18 cellular contexts compared by ENCODE assay signal in the genomic region with DNA sequence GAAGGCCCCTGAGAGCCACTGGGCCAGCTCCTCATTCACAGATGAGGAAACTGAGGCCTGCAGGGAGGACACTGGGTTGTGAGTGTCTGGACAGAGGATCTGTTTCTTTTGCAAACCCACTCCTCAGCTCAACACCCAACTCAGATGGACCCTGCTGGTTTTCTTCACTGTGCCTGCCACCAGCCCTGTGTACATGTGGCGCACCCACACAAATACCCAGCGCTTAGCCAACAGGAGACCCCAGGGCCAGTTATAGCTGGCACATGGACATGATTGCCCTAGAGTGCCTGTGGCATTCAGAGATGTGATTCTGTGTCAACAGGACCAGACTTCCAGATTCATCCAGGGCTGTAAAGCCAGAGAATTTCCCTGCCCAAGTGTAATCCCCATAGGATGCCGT. TPM values are rescaled to one million over a fixed set of nuclear protein-coding genes. Genes with fewer than 3 reads are reported as not detected.
DNase-seq lines count a peak whose midpoint lies in the region; ATAC-seq and TF ChIP-seq lines count a peak whose summit lies in the region.
"Had no signal": no experiment of that assay in that cellular context is flagged by ENCODE, and none has a peak within 500 bp of the region (broad histone marks: within the 10 kb centered on the region; RNA-seq: fewer than 3 reads in every experiment).

No MANE protein-coding gene starts in this region.

- no peak for TF ChIP-seq EP300 in SK-N-SH (IDR thresholded peaks at IDR 0.05; ENCODE audit: borderline replicate concordance in 1 of 2, low read depth in 1 of 2, low read length in 1 of 2)

- H3K4me2 ChIP-seq in SK-N-SH (peak overlapping the region; percentile 1; the same call in 1 of the 2 replicates), mesendoderm (ENCODE audit: low read length) (no peak overlapping the region), smooth muscle cell (no peak overlapping the region)

- intact Hi-C loops in esophagus squamous epithelium (cut with DNase I) = no loop called here

- H3K36me3 ChIP-seq in SK-N-SH (replicated peaks in 1 of 2; ENCODE audit: control insufficient read depth in 1 of 2, insufficient read depth in 2 of 2, low read length in 1 of 2) = peaks cover 0 to 7% of the 10 kb centered on the region in 2 experiments
- H3K36me3 ChIP-seq in esophagus squamous epithelium = no peaks in the 10 kb centered on the region
- H3K36me3 ChIP-seq in mesendoderm (ENCODE audit: control insufficient read depth, insufficient read depth, low read length) = no peaks in the 10 kb centered on the region
- H3K36me3 ChIP-seq in subcutaneous abdominal adipose tissue (ENCODE audit: control insufficient read depth in 5 of 5, insufficient read depth in 5 of 5, low read length in 5 of 5) = no peaks in the 10 kb centered on the region
- no peaks in the 10 kb centered on the region for H3K36me3 ChIP-seq in smooth muscle cell (ENCODE audit: low read depth)

- no peak overlapping the region for H3K9ac ChIP-seq in SK-N-SH
- H3K9ac ChIP-seq in mesendoderm (ENCODE audit: low read length) = no peak overlapping the region
- peak overlapping the region in 1 of 5 donors; percentile 33 for H3K9ac ChIP-seq in subcutaneous abdominal adipose tissue (ENCODE audit: low read length in 5 of 5)
- H3K9ac ChIP-seq in smooth muscle cell (ENCODE audit: low read depth) = no peak overlapping the region

- TF ChIP-seq POLR2A in esophagus squamous epithelium (IDR thresholded peaks at IDR 0.05) = no peak

- H3K9me3 ChIP-seq in SK-N-SH = no peaks in the 10 kb centered on the region
- H3K9me3 ChIP-seq in esophagus squamous epithelium = no peaks in the 10 kb centered on the region
- peaks cover 0 to 5% (median 0%) of the 10 kb centered on the region in 5 donors for H3K9me3 ChIP-seq in subcutaneous abdominal adipose tissue (ENCODE audit: control insufficient read depth in 5 of 5, low read length in 5 of 5)
- H3K9me3 ChIP-seq in smooth muscle cell (replicated peaks; ENCODE audit: low read depth) = no peaks in the 10 kb centered on the region

- no peaks in the 10 kb centered on the region for H3K9me3 Mint-ChIP-seq in activated naive CD8-positive, alpha-beta T cell treated with anti-CD3 and anti-CD28 coated beads, Interleukin-2, amount 50 U/mL, for 24 hours

- peaks cover 28% of the 10 kb centered on the region in 2 experiments for H3K4me1 ChIP-seq in SK-N-SH (ENCODE audit: control insufficient read depth in 1 of 2, insufficient read depth in 2 of 2, low read depth in 1 of 2, low read length in 1 of 2)
- peaks cover 5 to 40% (median 12%) of the 10 kb centered on the region in 3 donors for H3K4me1 ChIP-seq in esophagus squamous epithelium
- H3K4me1 ChIP-seq in mesendoderm (ENCODE audit: control insufficient read depth, low read depth, low read length) = peaks cover 18% of the 10 kb centered on the region
- H3K4me1 ChIP-seq in subcutaneous abdominal adipose tissue (ENCODE audit: control insufficient read depth in 5 of 5, insufficient read depth in 5 of 5, low read length in 5 of 5) = peaks cover 0 to 68% (median 15%) of the 10 kb centered on the region in 5 donors
- H3K4me1 ChIP-seq in smooth muscle cell (ENCODE audit: low read depth) = peaks cover 7% of the 10 kb centered on the region

- H3K23ac ChIP-seq in mesendoderm (ENCODE audit: low read length) = no peak overlapping the region

- ATAC-seq in SK-N-SH treated with all-trans-retinoic acid at 6 μM for 48 hours (no peak), HG03571 (IDR thresholded peaks at IDR 0.05; ENCODE audit: unreplicated experiment) (no peak)
- no peak for ATAC-seq in activated naive CD8-positive, alpha-beta T cell treated with anti-CD3 and anti-CD28 coated beads, Interleukin-2, amount 50 U/mL, for 24 hours

- no peak overlapping the region for H2BK120ac ChIP-seq in mesendoderm (ENCODE audit: low read depth, low read length)

- 96% methylated on average over 3 of the region's 3 CpGs for WGBS in SK-N-SH (ENCODE audit: low lambda C conversion rate)
- WGBS in esophagus squamous epithelium, 2 donors = 83 to 100% methylated on average over 1 to 2 of the region's 3 CpGs
- WGBS in mesendoderm (ENCODE audit: extremely low coverage, insufficient coverage, low lambda C conversion rate) = no CpG with 5 or more reads among the region's 3 CpGs
- 93% methylated on average over 3 of the region's 3 CpGs for WGBS in smooth muscle cell (ENCODE audit: low lambda C conversion rate)

- H3K27me3 ChIP-seq in SK-N-SH (ENCODE audit: insufficient read depth) = no peaks in the 10 kb centered on the region
- no peaks in the 10 kb centered on the region for H3K27me3 ChIP-seq in esophagus squamous epithelium
- H3K27me3 ChIP-seq in mesendoderm (ENCODE audit: insufficient read depth, low read length, poor library complexity) = no peaks in the 10 kb centered on the region
- H3K27me3 ChIP-seq in subcutaneous abdominal adipose tissue (ENCODE audit: control insufficient read depth in 5 of 5, insufficient read depth in 4 of 5, low read length in 5 of 5) = no peaks in the 10 kb centered on the region
- no peaks in the 10 kb centered on the region for H3K27me3 ChIP-seq in smooth muscle cell (ENCODE audit: low read depth)

- no peak for TF ChIP-seq RAD21 in SK-N-SH (IDR thresholded peaks at IDR 0.05; ENCODE audit: low read length)

- no peaks in the 10 kb centered on the region for H3K36me3 Mint-ChIP-seq in activated naive CD8-positive, alpha-beta T cell treated with anti-CD3 and anti-CD28 coated beads, Interleukin-2, amount 50 U/mL, for 24 hours (ENCODE audit: low read depth)

- H3K27ac Mint-ChIP-seq in activated naive CD8-positive, alpha-beta T cell treated with anti-CD3 and anti-CD28 coated beads, Interleukin-2, amount 50 U/mL, for 24 hours = no peak overlapping the region

- H3K4me3 ChIP-seq in SK-N-SH (ENCODE audit: low read depth in 2 of 2, low read length in 1 of 2) = no peak overlapping the region
- no peak overlapping the region for H3K4me3 ChIP-seq in esophagus squamous epithelium
- H3K4me3 ChIP-seq in mesendoderm (ENCODE audit: low read length) = no peak overlapping the region
- no peak overlapping the region for H3K4me3 ChIP-seq in subcutaneous abdominal adipose tissue (ENCODE audit: low read depth in 1 of 5, low read length in 5 of 5)
- H3K4me3 ChIP-seq in smooth muscle cell = no peak overlapping the region

- DNase-seq in SK-N-SH (no peak), esophagus squamous epithelium (lab: John Stamatoyannopoulos, UW) (no peak), mesendoderm (no peak), smooth muscle cell (lab: John Stamatoyannopoulos, UW; ENCODE audit: unreplicated experiment) (no peak)
- no peak for DNase-seq in activated naive CD8-positive, alpha-beta T cell treated with anti-CD3 and anti-CD28 coated beads, Interleukin-2, amount 50 U/mL, for 24 hours
- DNase-seq: DMS 273 treated with DMSO at 0.1 percent for 48 hours, H7, IMR-90, Kasumi-1, NCI-H1105 treated with DMSO at 0.1 percent for 48 hours, NCI-H187, NCI-H2171, NCI-H446 treated with DMSO at 0.1 percent for 48 hours, NCI-H82 had no signal

- H3K56ac ChIP-seq in mesendoderm (ENCODE audit: low read length) = peak overlapping the region; percentile 19

- H4K8ac ChIP-seq in mesendoderm (ENCODE audit: low read depth, low read length) = no peak overlapping the region

- H3K18ac ChIP-seq in mesendoderm (ENCODE audit: low read length) = no peak overlapping the region

- no peak overlapping the region for H2BK5ac ChIP-seq in mesendoderm (ENCODE audit: low read length)

- CTCF ChIA-PET in SK-N-SH (lab: Yijun Ruan, JAX) = interaction anchor here (0.7 to 15.1 kb wide), 19 partner anchors 10 to 647 kb away, joined by 3 to 160 read pairs (median 13); partner anchors contain the start of gene PODXL

- no peaks in the 10 kb centered on the region for H3K9me2 ChIP-seq in SK-N-SH

- H3K4ac ChIP-seq in mesendoderm (ENCODE audit: low read depth, low read length) = no peak overlapping the region

- peaks cover 99% of the 10 kb centered on the region for H4K20me1 ChIP-seq in SK-N-SH (ENCODE audit: insufficient read depth)
- H4K20me1 ChIP-seq in smooth muscle cell (ENCODE audit: low read depth) = no peaks in the 10 kb centered on the region

- H3F3A ChIP-seq in SK-N-SH (replicated peaks; ENCODE audit: insufficient read depth) (peaks cover 44% of the 10 kb centered on the region), smooth muscle cell (ENCODE audit: low read depth) (no peaks in the 10 kb centered on the region)

- no peak overlapping the region for H2AK5ac ChIP-seq in mesendoderm (ENCODE audit: low read length)

- H3K79me1 ChIP-seq in mesendoderm (ENCODE audit: low read length) = peaks cover 2% of the 10 kb centered on the region

- H2AFZ ChIP-seq in SK-N-SH (ENCODE audit: low read depth) (no peak overlapping the region), smooth muscle cell (ENCODE audit: low read depth) (no peak overlapping the region)

- H3K79me2 ChIP-seq in SK-N-SH (ENCODE audit: insufficient read depth) = peaks cover 100% of the 10 kb centered on the region
- H3K79me2 ChIP-seq in mesendoderm (ENCODE audit: control insufficient read depth, insufficient read depth, low read length) = peaks cover 96% of the 10 kb centered on the region
- peaks cover 3% of the 10 kb centered on the region for H3K79me2 ChIP-seq in smooth muscle cell (ENCODE audit: low read depth)

- H3K27me3 Mint-ChIP-seq in activated naive CD8-positive, alpha-beta T cell treated with anti-CD3 and anti-CD28 coated beads, Interleukin-2, amount 50 U/mL, for 24 hours = no peaks in the 10 kb centered on the region

- H3K27ac ChIP-seq in SK-N-SH (ENCODE audit: low read depth in 2 of 2, low read length in 1 of 2) (peak overlapping the region in 1 of 2 experiments; percentile 3; a peak in 2 of 4 replicates), esophagus squamous epithelium (peak overlapping the region in 3 of 4 donors; percentile 48 to 65 (median 57)), mesendoderm (ENCODE audit: low read depth, low read length) (no peak overlapping the region), subcutaneous abdominal adipose tissue (ENCODE audit: low read depth, low read length) (peak overlapping the region; percentile 38), smooth muscle cell (ENCODE audit: low read depth) (no peak overlapping the region)
- H3K27ac ChIP-seq: 22Rv1 had no signal

- no peak overlapping the region for H2BK15ac ChIP-seq in mesendoderm (replicated peaks; ENCODE audit: low read depth)

- POLR2A ChIA-PET in SK-N-SH (lab: Yijun Ruan, JAX) = no interaction called here

- no peak overlapping the region for H3K4me3 Mint-ChIP-seq in activated naive CD8-positive, alpha-beta T cell treated with anti-CD3 and anti-CD28 coated beads, Interleukin-2, amount 50 U/mL, for 24 hours

- no peaks in the 10 kb centered on the region for H3K4me1 Mint-ChIP-seq in activated naive CD8-positive, alpha-beta T cell treated with anti-CD3 and anti-CD28 coated beads, Interleukin-2, amount 50 U/mL, for 24 hours

- no peak overlapping the region for H4K5ac ChIP-seq in mesendoderm (ENCODE audit: low read length)

- TF ChIP-seq CTCF in SK-N-SH (IDR thresholded peaks at IDR 0.05) (no peak), esophagus squamous epithelium (IDR thresholded peaks at IDR 0.05) (no peak), smooth muscle cell (IDR thresholded peaks at IDR 0.05; ENCODE audit: borderline replicate concordance, insufficient read depth, poor library complexity, severe bottlenecking) (no peak)

RNA-seq across cellular contexts. Expression of gene PODXL, which starts 12.4 kb away (rescaled TPM):
- polyA plus RNA-seq in SK-N-SH (2012; rRNA removed) = 76.1 and 86.0 TPM in 2 replicates
- polyA plus RNA-seq in SK-N-SH (2012; cell fraction: cytosol; rRNA removed) = 44.3 and 58.4 TPM in 2 replicates
- 131 and 142 TPM in 2 replicates for polyA plus RNA-seq in SK-N-SH (2012; cell fraction: nucleus; rRNA removed)
- total RNA-seq in esophagus squamous epithelium = 10 to 100 TPM in 1 of 4 donors, 1 to 10 TPM in 3; 5.0 to 22.3 (median 7.6) TPM
- polyA plus RNA-seq in mesendoderm (2013, experiment 1 of 2) = 242 TPM
- 262 TPM for polyA plus RNA-seq in mesendoderm (2013, experiment 2 of 2)
- 7.3 and 10.8 TPM in 2 replicates for total RNA-seq in smooth muscle cell
- 2.1 and 11.1 TPM in 2 replicates for polyA plus RNA-seq in smooth muscle cell

Comparison
In these comparisons a context has a peak if more than half of its experiments do, and no peak if none do; other contexts are left out.
1. H3K27ac ChIP-seq: peak in esophagus squamous epithelium (3 of 4) and subcutaneous abdominal adipose tissue (single experiment); none in mesendoderm (single experiment) and smooth muscle cell (single experiment).